In the genomic region with DNA sequence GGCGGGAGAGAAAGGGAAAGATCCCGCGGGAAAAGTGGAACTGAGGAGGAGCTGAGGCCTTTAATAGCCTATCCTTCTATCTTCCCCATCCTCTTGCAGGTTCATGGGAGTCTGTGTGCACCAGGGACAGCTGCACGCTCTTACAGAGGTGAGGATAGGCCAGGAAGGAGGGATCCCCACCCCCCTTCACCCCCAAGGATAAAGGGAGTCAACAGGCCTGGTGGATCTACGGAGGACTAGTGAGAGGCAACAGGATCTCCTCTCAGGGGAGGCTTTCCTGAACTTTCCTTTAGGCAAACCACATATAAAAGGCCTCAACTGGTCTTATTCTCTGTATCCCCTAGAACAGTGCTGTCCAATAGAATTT, we compare ENCODE assay signal across 8 cellular contexts. TPM values are rescaled to one million over a fixed set of nuclear protein-coding genes. Genes with fewer than 3 reads are reported as not detected.
DNase-seq lines count a peak whose midpoint lies in the region; ATAC-seq and TF ChIP-seq lines count a peak whose summit lies in the region.

No MANE protein-coding gene starts in this region.

- no peak for ATAC-seq in Panc1
- ATAC-seq in HG03354 (IDR thresholded peaks at IDR 0.05; ENCODE audit: poor library complexity, severe bottlenecking, unreplicated experiment): no peak
- ATAC-seq in GM21367 (IDR thresholded peaks at IDR 0.05; ENCODE audit: unreplicated experiment): no peak

- H3K27me3 ChIP-seq in Panc1 (ENCODE audit: control insufficient read depth, insufficient read depth, low read length): no peaks in the 10 kb centered on the region

- no peaks in the 10 kb centered on the region; the same call in 1 of the 2 replicates for H3K36me3 ChIP-seq in Panc1 (ENCODE audit: control insufficient read depth, insufficient read depth, low read length)

- CTCF ChIA-PET in Panc1 (lab: Charles Lee): no interaction called here

- H3K9me3 ChIP-seq in Panc1 (ENCODE audit: control insufficient read depth, insufficient read depth, low read depth, low read length): no peaks in the 10 kb centered on the region

- intact Hi-C loops in Panc1 (cut with micrococcal nuclease; ENCODE audit: unreplicated experiment): loop anchor here (10.0 kb wide), 1 partner anchor 91 kb away; no protein-coding TSS in a partner anchor

- H3K4me3 ChIP-seq in GM12875 (ENCODE audit: low read depth, low read length): peak overlapping the region; percentile 80
- H3K4me3 ChIP-seq in Panc1 (ENCODE audit: low read depth in 2 of 2, low read length in 2 of 2): peak overlapping the region; percentile 76 to 82
- H3K4me3 ChIP-seq in fibroblast of mammary gland (ENCODE audit: control insufficient read depth, low read depth, low read length): peak overlapping the region; percentile 64
- H3K4me3 ChIP-seq in retinal pigment epithelial cell (ENCODE audit: low read length): peak overlapping the region; percentile 85

- no TSS peak for BruUV-seq in Panc1 (replicated peaks; lab: Mats Ljungman, UMichigan)

- POLR2A ChIA-PET in Panc1 (lab: Charles Lee): no interaction called here

- H3K27ac ChIP-seq in Panc1 (ENCODE audit: low read length): peak overlapping the region; percentile 75

- in situ Hi-C loops in Panc1 (cut with HindIII; ENCODE audit: low pct_unique_long_range_greater_than_20kb, low sequenced_read_pairs): no loop called here

- peaks cover 20% of the 10 kb centered on the region for H3K4me1 ChIP-seq in Panc1 (ENCODE audit: control insufficient read depth, insufficient read depth, low read length)

- TF ChIP-seq CTCF in GM12875 (IDR thresholded peaks at IDR 0.05; ENCODE audit: borderline replicate concordance, insufficient read depth, low read depth, low read length) (no peak), Panc1 (IDR thresholded peaks at IDR 0.05) (no peak), fibroblast of mammary gland (conservative IDR thresholded peaks at IDR 0.05; ENCODE audit: control insufficient read depth, insufficient read depth, low read depth, low read length) (no peak), retinal pigment epithelial cell (conservative IDR thresholded peaks at IDR 0.05; ENCODE audit: low read depth, low read length) (no peak)

- DNase-seq in Panc1 (ENCODE audit: low read depth, low spot score): no peak
- no peak for DNase-seq in fibroblast of mammary gland (ENCODE audit: low read depth)
- no peak for DNase-seq in retinal pigment epithelial cell (ENCODE audit: low read depth)
- no peak for DNase-seq in UCSD-AML1 (lab: John Stamatoyannopoulos, UW; ENCODE audit: unreplicated experiment)
- no peak for DNase-seq in Kasumi-1 (lab: John Stamatoyannopoulos, UW)

RNA-seq across cellular contexts. Expression of a gene that starts 1.1 kb away (rescaled TPM):
- 55.0 TPM for total RNA-seq in Panc1 (2021; ENCODE audit: unreplicated experiment)
- polyA plus RNA-seq in Panc1 (2012; ENCODE audit: insufficient read length): 40.3 TPM

RNA-seq across cellular contexts. Expression of a gene that starts 12.1 kb away (rescaled TPM):
- 0.72 TPM for total RNA-seq in Panc1 (2021; ENCODE audit: unreplicated experiment)
- polyA plus RNA-seq in Panc1 (2012; ENCODE audit: insufficient read length): 0.96 TPM

RNA-seq across cellular contexts. Expression of a gene that starts 44.6 kb away (rescaled TPM):
- total RNA-seq in Panc1 (2021; ENCODE audit: unreplicated experiment): not detected
- polyA plus RNA-seq in Panc1 (2012; ENCODE audit: insufficient read length): not detected

RNA-seq across cellular contexts. Expression of a gene that starts 51.7 kb away (rescaled TPM):
- 29,896 TPM for total RNA-seq in Panc1 (2021; ENCODE audit: unreplicated experiment)
- 43.7 TPM for polyA plus RNA-seq in Panc1 (2012; ENCODE audit: insufficient read length)

RNA-seq across cellular contexts. Expression of a gene that starts 52.0 kb away (rescaled TPM):
- total RNA-seq in Panc1 (2021; ENCODE audit: unreplicated experiment): 39.9 TPM
- 87.7 TPM for polyA plus RNA-seq in Panc1 (2012; ENCODE audit: insufficient read length)
